15 cellular contexts compared by ENCODE assay signal in the genomic region with DNA sequence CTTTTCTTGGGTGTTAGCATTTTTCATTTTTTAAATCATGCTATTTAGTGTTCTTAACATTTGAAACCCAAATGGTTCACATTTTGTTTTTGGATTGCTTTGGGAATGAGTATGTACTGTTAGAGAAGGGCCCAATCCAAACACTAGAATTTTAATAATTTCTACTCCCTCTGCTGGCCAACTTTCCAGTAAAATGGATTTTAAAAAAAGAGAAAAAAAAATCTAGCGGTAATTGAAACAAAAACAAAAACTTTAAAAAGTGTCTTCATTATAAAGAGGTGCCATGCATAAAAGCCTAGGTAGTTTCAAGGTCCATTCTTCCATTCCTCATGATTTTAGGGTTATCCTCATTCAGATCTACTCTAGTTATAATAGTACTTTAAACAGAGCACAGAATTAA. TPM values are rescaled to one million over a fixed set of nuclear protein-coding genes. Genes with fewer than 3 reads are reported as not detected.
A peak's percentile ranks its signal among the peaks of the same experiment; 100 is the strongest.
DNase-seq lines count a peak whose midpoint lies in the region; ATAC-seq and TF ChIP-seq lines count a peak whose summit lies in the region.
"Had no signal": no experiment of that assay in that cellular context is flagged by ENCODE, and none has a peak within 500 bp of the region (broad histone marks: within the 10 kb centered on the region; RNA-seq: fewer than 3 reads in every experiment).

No MANE protein-coding gene starts in this region.

- no peaks in the 10 kb centered on the region for H3K9me3 Mint-ChIP-seq in activated CD4-positive, alpha-beta T cell treated with anti-CD3 and anti-CD28 coated beads for 36 hours (ENCODE audit: low read depth)
- no peaks in the 10 kb centered on the region for H3K9me3 Mint-ChIP-seq in chondrocyte (ENCODE audit: low read depth)
- H3K9me3 Mint-ChIP-seq: activated B cell treated with CpG ODN at 0.5 μM for 24 hours; stimulated activated effector memory CD8-positive, alpha-beta T cell treated with anti-CD3 and anti-CD28 coated beads, Interleukin-12 subunit alpha, Interleukin-12 subunit beta, amount 100 ng/mL, for 72 hours had no signal

- H3K27me3 ChIP-seq in Loucy (ENCODE audit: insufficient read depth, low read length, poor library complexity, severe bottlenecking) (no peaks in the 10 kb centered on the region), osteoblast (ENCODE audit: insufficient read depth, low read length) (no peaks in the 10 kb centered on the region)
- H3K27me3 ChIP-seq: spleen had no signal

- H3K4me3 Mint-ChIP-seq in activated CD4-positive, alpha-beta T cell treated with anti-CD3 and anti-CD28 coated beads for 36 hours: no peak overlapping the region
- no peak overlapping the region for H3K4me3 Mint-ChIP-seq in chondrocyte (ENCODE audit: unreplicated experiment)
- H3K4me3 Mint-ChIP-seq: activated B cell treated with CpG ODN at 0.5 μM for 24 hours; stimulated activated effector memory CD8-positive, alpha-beta T cell treated with anti-CD3 and anti-CD28 coated beads, Interleukin-12 subunit alpha, Interleukin-12 subunit beta, amount 100 ng/mL, for 72 hours had no signal

- H2AFZ ChIP-seq in Loucy (ENCODE audit: low read length): no peak overlapping the region
- H2AFZ ChIP-seq in osteoblast (ENCODE audit: low read length): peak overlapping the region; percentile 72

- intact Hi-C loops in activated CD4-positive, alpha-beta T cell treated with anti-CD3 and anti-CD28 coated beads for 36 hours (cut with DNase I, micrococcal nuclease): loop anchor here in 1 of 2 experiments (2.0 kb wide), 1 partner anchor 32 kb away; the partner anchor contains the start of gene RICTOR

- CTCF ChIA-PET in activated CD4-positive, alpha-beta T cell treated with anti-CD3 and anti-CD28 coated beads for 36 hours (lab: Charles Lee): interaction anchor here (0.8 kb wide), 1 partner anchor 102 kb away, joined by 3 read pairs; no protein-coding TSS in a partner anchor

- H3K4me1 Mint-ChIP-seq in activated CD4-positive, alpha-beta T cell treated with anti-CD3 and anti-CD28 coated beads for 36 hours: peaks cover 25% of the 10 kb centered on the region
- peaks cover 27% of the 10 kb centered on the region for H3K4me1 Mint-ChIP-seq in chondrocyte (ENCODE audit: low read depth)

- H3K4me2 ChIP-seq in Loucy (ENCODE audit: low read depth, low read length, poor library complexity, severe bottlenecking) (no peak overlapping the region), osteoblast (ENCODE audit: insufficient read depth, low read length) (peak overlapping the region; percentile 62)

- TF ChIP-seq CTCF in Loucy (conservative IDR thresholded peaks at IDR 0.05; ENCODE audit: low read length) (peak; percentile 43), chondrocyte (IDR thresholded peaks at IDR 0.05) (peak; percentile 77), osteoblast (IDR thresholded peaks at IDR 0.05; ENCODE audit: extremely low read depth, low read depth, low read length) (peak; percentile 49)

- H3K4me3 ChIP-seq in Loucy (ENCODE audit: low read length, poor library complexity, severe bottlenecking) (no peak overlapping the region), osteoblast (ENCODE audit: insufficient read depth, low read length) (no peak overlapping the region)
- H3K4me3 ChIP-seq: lung, spleen had no signal

- H3F3A ChIP-seq in Loucy (ENCODE audit: low read depth): no peaks in the 10 kb centered on the region

- ATAC-seq in activated CD4-positive, alpha-beta T cell treated with anti-CD3 and anti-CD28 coated beads for 36 hours: no peak
- ATAC-seq: stimulated activated effector memory CD8-positive, alpha-beta T cell treated with anti-CD3 and anti-CD28 coated beads, Interleukin-12 subunit alpha, Interleukin-12 subunit beta, amount 100 ng/mL, for 72 hours had no signal

- H3K9ac ChIP-seq in Loucy (ENCODE audit: low read depth, low read length, poor library complexity, severe bottlenecking): no peak overlapping the region

- peaks cover 29% of the 10 kb centered on the region for H3K36me3 Mint-ChIP-seq in activated CD4-positive, alpha-beta T cell treated with anti-CD3 and anti-CD28 coated beads for 36 hours (ENCODE audit: low read depth)
- no peaks in the 10 kb centered on the region for H3K36me3 Mint-ChIP-seq in chondrocyte (ENCODE audit: low read depth)

- H3K79me2 ChIP-seq in Loucy (ENCODE audit: insufficient read depth, low read length) (no peaks in the 10 kb centered on the region), osteoblast (ENCODE audit: insufficient read depth, low read length) (no peaks in the 10 kb centered on the region)

- H3K36me3 ChIP-seq in Loucy (ENCODE audit: insufficient read depth, low read length) (peaks cover 71% of the 10 kb centered on the region), osteoblast (ENCODE audit: insufficient read depth, low read length) (no peaks in the 10 kb centered on the region)

- H3K27me3 Mint-ChIP-seq in activated CD4-positive, alpha-beta T cell treated with anti-CD3 and anti-CD28 coated beads for 36 hours: no peaks in the 10 kb centered on the region
- H3K27me3 Mint-ChIP-seq in chondrocyte (ENCODE audit: low read depth): no peaks in the 10 kb centered on the region
- H3K27me3 Mint-ChIP-seq: activated B cell treated with CpG ODN at 0.5 μM for 24 hours had no signal

- POLR2A ChIA-PET in activated CD4-positive, alpha-beta T cell treated with anti-CD3 and anti-CD28 coated beads for 36 hours (lab: Charles Lee): no interaction called here

- H4K20me1 ChIP-seq in Loucy (ENCODE audit: insufficient read depth, low read length, poor library complexity, severe bottlenecking): no peaks in the 10 kb centered on the region
- no peaks in the 10 kb centered on the region for H4K20me1 ChIP-seq in osteoblast (ENCODE audit: insufficient read depth, low read length)

- no peaks in the 10 kb centered on the region for H3K9me2 ChIP-seq in Loucy (replicated peaks; ENCODE audit: low read depth, low read length)

- H3K27ac Mint-ChIP-seq in activated CD4-positive, alpha-beta T cell treated with anti-CD3 and anti-CD28 coated beads for 36 hours: peak overlapping the region; percentile 15
- no peak overlapping the region for H3K27ac Mint-ChIP-seq in chondrocyte (ENCODE audit: unreplicated experiment)
- H3K27ac Mint-ChIP-seq: activated B cell treated with CpG ODN at 0.5 μM for 24 hours; stimulated activated effector memory CD8-positive, alpha-beta T cell treated with anti-CD3 and anti-CD28 coated beads, Interleukin-12 subunit alpha, Interleukin-12 subunit beta, amount 100 ng/mL, for 72 hours had no signal

- H3K27ac ChIP-seq in osteoblast (ENCODE audit: low read depth, low read length) (no peak overlapping the region), caudate nucleus (ENCODE audit: low read depth, low read length) (no peak overlapping the region)
- H3K27ac ChIP-seq: spleen had no signal

- DNase-seq in activated CD4-positive, alpha-beta T cell treated with anti-CD3 and anti-CD28 coated beads for 36 hours: no peak
- DNase-seq in activated CD4-positive, alpha-beta T cell treated with anti-CD3 and anti-CD28 coated beads, Interleukin-2, amount 50 U/mL, for 4 hours: no peak
- no peak for DNase-seq in chondrocyte (ENCODE audit: low spot score)
- DNase-seq in osteoblast (ENCODE audit: insufficient read length, low spot score, missing footprints): no peak
- no peak for DNase-seq in caudate nucleus (lab: John Stamatoyannopoulos, UW)
- DNase-seq in stimulated activated CD8-positive, alpha-beta memory T cell treated with anti-CD3 and anti-CD28 coated beads, Interleukin-4, amount 100 ng/mL, for 48 hours: no peak
- DNase-seq in H4 (ENCODE audit: low spot score): no peak
- DNase-seq: activated B cell treated with CpG ODN at 0.5 μM for 24 hours, C1 segment of cervical spinal cord, foreskin melanocyte, NCI-H1417, spleen had no signal

- H3K9me3 ChIP-seq in Loucy (ENCODE audit: insufficient read depth, low read depth, low read length): no peaks in the 10 kb centered on the region
- no peaks in the 10 kb centered on the region for H3K9me3 ChIP-seq in osteoblast (ENCODE audit: low read depth, low read length)
- H3K9me3 ChIP-seq: spleen had no signal

- H3K4me1 ChIP-seq in Loucy (ENCODE audit: insufficient read depth, low read length, poor library complexity, severe bottlenecking): no peaks in the 10 kb centered on the region
- peaks cover 31% of the 10 kb centered on the region for H3K4me1 ChIP-seq in osteoblast (ENCODE audit: insufficient read depth, low read length)

RNA-seq across cellular contexts. Expression of gene RICTOR, which starts 32.1 kb away (rescaled TPM):
- 10 to 100 TPM; 23.2 to 28.5 TPM for total RNA-seq in activated CD4-positive, alpha-beta T cell treated with anti-CD3 and anti-CD28 coated beads for 36 hours
- 22.9 to 25.2 TPM (median 23.6 TPM) in 3 replicates for total RNA-seq in chondrocyte
- total RNA-seq in osteoblast: 46.7 and 50.7 TPM in 2 replicates
- total RNA-seq in H4 (2014; rRNA removed; shearing (Covaris generic)): 11.9 and 12.2 TPM in 2 replicates
